Comparison of ENCODE assay signal across 1 cellular context in genomic region chr15:52139599-52140462, GRCh38.
TF ChIP-seq lines count a peak whose summit lies in the region.

No MANE protein-coding gene starts in this region.

TF ChIP-seq in IMR-90, 13 proteins besides CTCF, POLR2A, EP300 and RAD21 (continued from another document):
- TF ChIP-seq ELK1 (IDR thresholded peaks at IDR 0.05; ENCODE audit: borderline replicate concordance, low read depth, low read length) (no peak), CEBPB (IDR thresholded peaks at IDR 0.05; ENCODE audit: low read depth, low read length) (no peak), BHLHE40 (IDR thresholded peaks at IDR 0.05; ENCODE audit: low read depth, low read length) (no peak)
